Comparison of ENCODE assay signal across 1 cellular context in genomic region chr16:88487920-88488842, GRCh38.
TF ChIP-seq lines count a peak whose summit lies in the region.

No MANE protein-coding gene starts in this region.

TF ChIP-seq in K562, 482 proteins besides CTCF, POLR2A, EP300 and RAD21 (continued from another document):
- no peak for TF ChIP-seq ZNF609 (CRISPR knock-in tag; IDR thresholded peaks at IDR 0.05; ENCODE audit: borderline replicate concordance)
- no peak for TF ChIP-seq SNIP1 (IDR thresholded peaks at IDR 0.05; ENCODE audit: low read depth)
- TF ChIP-seq ZC3H8 (IDR thresholded peaks at IDR 0.05) = no peak
- no peak for TF ChIP-seq PTTG1 (tag; IDR thresholded peaks at IDR 0.05; ENCODE audit: low read depth)
- no peak for TF ChIP-seq SP2 (IDR thresholded peaks at IDR 0.05; ENCODE audit: extremely low read depth, low read depth, low read length, poor library complexity, severe bottlenecking)
- TF ChIP-seq TAF9B (IDR thresholded peaks at IDR 0.05; ENCODE audit: partially characterized antibody) = no peak
- peak; percentile 73 for TF ChIP-seq MAX (CRISPR knock-in tag; IDR thresholded peaks at IDR 0.05)
- TF ChIP-seq ZC3H4 (CRISPR knock-in tag; IDR thresholded peaks at IDR 0.05; ENCODE audit: borderline replicate concordance) = no peak
- no peak for TF ChIP-seq C11orf30 (IDR thresholded peaks at IDR 0.05; ENCODE audit: low read depth)
- TF ChIP-seq ZBTB17 (CRISPR knock-in tag; IDR thresholded peaks at IDR 0.05) = no peak
- TF ChIP-seq KAT8 (IDR thresholded peaks at IDR 0.05; ENCODE audit: low read depth) = no peak
- TF ChIP-seq GATAD2B (IDR thresholded peaks at IDR 0.05; ENCODE audit: borderline replicate concordance) = peak; percentile 26; the same call in 1 of the 2 replicates
- TF ChIP-seq ZNF57 (CRISPR knock-in tag; IDR thresholded peaks at IDR 0.05) = no peak
- TF ChIP-seq NELFE (IDR thresholded peaks at IDR 0.05; ENCODE audit: insufficient read depth, insufficient read length) = no peak
- TF ChIP-seq SMARCE1 (IDR thresholded peaks at IDR 0.05) = no peak
- TF ChIP-seq IRF9 (tag; IDR thresholded peaks at IDR 0.05) = no peak
- TF ChIP-seq ZNF512 (tag; IDR thresholded peaks at IDR 0.05) = no peak
- TF ChIP-seq CHCHD3 (CRISPR knock-in tag; IDR thresholded peaks at IDR 0.05) = no peak
- peak in 1 of 2 experiments; percentile 55 for TF ChIP-seq E2F6 (IDR thresholded peaks at IDR 0.05; ENCODE audit: borderline replicate concordance in 1 of 2, extremely low read depth in 1 of 2, insufficient read depth in 1 of 2, insufficient read length in 1 of 2, low read depth in 1 of 2, low read length in 1 of 2, poor library complexity in 1 of 2, severe bottlenecking in 1 of 2)
- TF ChIP-seq MGA (IDR thresholded peaks at IDR 0.05) = peak; percentile 81
- no peak for TF ChIP-seq ZNF174 (CRISPR knock-in tag; IDR thresholded peaks at IDR 0.05)
- no peak for TF ChIP-seq E2F3 (CRISPR knock-in tag; IDR thresholded peaks at IDR 0.05)
